Comparison of ENCODE assay signal across 11 cellular contexts in genomic region chr10:119132521-119133345, GRCh38. TPM values are rescaled to one million over a fixed set of nuclear protein-coding genes. Genes with fewer than 3 reads are reported as not detected.
DNase-seq lines count a peak whose midpoint lies in the region; ATAC-seq and TF ChIP-seq lines count a peak whose summit lies in the region.
"Had no signal": no experiment of that assay in that cellular context is flagged by ENCODE, and none has a peak within 500 bp of the region (broad histone marks: within the 10 kb centered on the region; RNA-seq: fewer than 3 reads in every experiment).

No MANE protein-coding gene starts in this region.

- H3K36me3 ChIP-seq in BLaER1 (peaks cover 71% of the 10 kb centered on the region), GM23248 (ENCODE audit: low read depth) (peaks cover 32% of the 10 kb centered on the region)

- H3K4me1 ChIP-seq in BLaER1 (peaks cover 24% of the 10 kb centered on the region), GM23248 (ENCODE audit: insufficient read depth) (peaks cover 17% of the 10 kb centered on the region)

- no peak overlapping the region for H2AFZ ChIP-seq in GM23248

- no peak for ATAC-seq in natural killer cell
- ATAC-seq in HG03159 (IDR thresholded peaks at IDR 0.05; ENCODE audit: unreplicated experiment): no peak

- peaks cover 11% of the 10 kb centered on the region for H3F3A ChIP-seq in GM23248 (ENCODE audit: insufficient read depth)

- no peaks in the 10 kb centered on the region for H3K27me3 Mint-ChIP-seq in IgD-negative memory B cell
- H3K27me3 Mint-ChIP-seq in natural killer cell (ENCODE audit: low read depth in 2 of 2): no peaks in the 10 kb centered on the region
- H3K27me3 Mint-ChIP-seq in type B pancreatic cell: no peaks in the 10 kb centered on the region

- H3K27ac Mint-ChIP-seq in IgD-negative memory B cell: peak overlapping the region in 2 of 3 donors; percentile 32 to 78
- H3K27ac Mint-ChIP-seq in natural killer cell: peak overlapping the region; percentile 94 to 96
- no peak overlapping the region for H3K27ac Mint-ChIP-seq in type B pancreatic cell

- DNase-seq in caudate nucleus (lab: John Stamatoyannopoulos, UW): peak in 15 of 61 donors; percentile 7 to 86 (median 24)
- DNase-seq in natural killer cell: no peak
- DNase-seq in GM23248: no peak
- DNase-seq in DMS53 (lab: John Stamatoyannopoulos, UW): no peak
- no peak for DNase-seq in type B pancreatic cell (ENCODE audit: extremely low spot score, unreplicated experiment)
- DNase-seq: NCI-H226 had no signal

- no peaks in the 10 kb centered on the region for H3K27me3 ChIP-seq in BLaER1
- H3K27me3 ChIP-seq in GM23248 (replicated peaks; ENCODE audit: insufficient read depth): no peaks in the 10 kb centered on the region
- H3K27me3 ChIP-seq: cardiac muscle cell had no signal

- no peaks in the 10 kb centered on the region for H3K9me3 Mint-ChIP-seq in IgD-negative memory B cell
- no peaks in the 10 kb centered on the region for H3K9me3 Mint-ChIP-seq in natural killer cell
- no peaks in the 10 kb centered on the region for H3K9me3 Mint-ChIP-seq in type B pancreatic cell

- H3K9ac ChIP-seq in BLaER1 (no peak overlapping the region; the same call in 1 of the 2 replicates), GM23248 (no peak overlapping the region)

- 90 to 95% methylated on average over 14 of the region's 14 CpGs for WGBS in GM23248 (ENCODE audit: low coverage in 1 of 2, low lambda C conversion rate in 2 of 2, missing lambda C conversion rate in 2 of 2), 2 experiments

- no peaks in the 10 kb centered on the region for H3K9me2 ChIP-seq in GM23248 (ENCODE audit: insufficient read depth)

- intact Hi-C loops in natural killer cell (cut with micrococcal nuclease): loop anchor here (5.0 kb wide), 1 partner anchor 175 kb away; no protein-coding TSS in a partner anchor

- H3K36me3 Mint-ChIP-seq in IgD-negative memory B cell (peaks cover 4% of the 10 kb centered on the region), natural killer cell (peaks cover 14% of the 10 kb centered on the region), type B pancreatic cell (peaks cover 32% of the 10 kb centered on the region)

- no peaks in the 10 kb centered on the region for H4K20me1 ChIP-seq in BLaER1
- no peaks in the 10 kb centered on the region for H4K20me1 ChIP-seq in GM23248 (ENCODE audit: insufficient read depth)

- TF ChIP-seq CTCF in natural killer cell (IDR thresholded peaks at IDR 0.05) (no peak), type B pancreatic cell (conservative IDR thresholded peaks at IDR 0.05) (no peak)

- H3K4me3 ChIP-seq in BLaER1: no peak overlapping the region
- no peak overlapping the region for H3K4me3 ChIP-seq in GM23248
- H3K4me3 ChIP-seq: cardiac muscle cell had no signal

- H3K9me3 ChIP-seq in BLaER1: no peaks in the 10 kb centered on the region
- H3K9me3 ChIP-seq in GM23248 (ENCODE audit: low read depth): no peaks in the 10 kb centered on the region
- H3K9me3 ChIP-seq: thoracic aorta had no signal

- peak overlapping the region; percentile 73 for H3K27ac ChIP-seq in BLaER1
- H3K27ac ChIP-seq in caudate nucleus (ENCODE audit: low read depth, low read length): peak overlapping the region; percentile 19
- H3K27ac ChIP-seq in GM23248: no peak overlapping the region

- in situ Hi-C loops in GM23248 (cut with MboI): no loop called here

- H3K4me1 Mint-ChIP-seq in IgD-negative memory B cell: peaks cover 8 to 20% (median 19%) of the 10 kb centered on the region in 3 donors
- peaks cover 30% of the 10 kb centered on the region in 2 donors for H3K4me1 Mint-ChIP-seq in natural killer cell
- H3K4me1 Mint-ChIP-seq in type B pancreatic cell (ENCODE audit: unreplicated experiment): peaks cover 4% of the 10 kb centered on the region

- H3K4me2 ChIP-seq in BLaER1: no peak overlapping the region
- no peak overlapping the region for H3K4me2 ChIP-seq in GM23248 (ENCODE audit: unreplicated experiment)

- H3K79me2 ChIP-seq in GM23248 (ENCODE audit: insufficient read depth): no peaks in the 10 kb centered on the region

- H3K4me3 Mint-ChIP-seq in IgD-negative memory B cell: peak overlapping the region in 3 of 4 donors; percentile 51 to 85 (median 84)
- H3K4me3 Mint-ChIP-seq in natural killer cell: peak overlapping the region; percentile 95
- H3K4me3 Mint-ChIP-seq in type B pancreatic cell: no peak overlapping the region

RNA-seq across cellular contexts. Expression of gene DENND10, which starts 28.8 kb away (rescaled TPM):
- polyA plus RNA-seq in IgD-negative memory B cell: 24.7 TPM
- 10 to 100 TPM; 24.0 to 42.4 (median 33.9) TPM for total RNA-seq in natural killer cell
- 76.1 and 91.3 TPM in 2 replicates for total RNA-seq in GM23248 (2014; rRNA removed; shearing (Covaris generic))
- polyA plus RNA-seq in GM23248 (2016; fragmentation: Nextera tagmentation; extraction: Ambion mirVana): 77.9 and 82.9 TPM in 2 replicates
- 39.4 and 42.7 TPM in 2 replicates for total RNA-seq in type B pancreatic cell (ENCODE audit: low replicate concordance)

RNA-seq across cellular contexts. Expression of gene SFXN4, which starts 32.8 kb away (rescaled TPM):
- polyA plus RNA-seq in IgD-negative memory B cell: 22.2 TPM
- total RNA-seq in natural killer cell: 10 to 100 TPM in 1 of 3 donors, 1 to 10 TPM in 2; 5.5 to 13.7 (median 8.1) TPM
- 10.7 and 13.1 TPM in 2 replicates for total RNA-seq in GM23248 (2014; rRNA removed; shearing (Covaris generic))
- polyA plus RNA-seq in GM23248 (2016; fragmentation: Nextera tagmentation; extraction: Ambion mirVana): 17.4 and 17.6 TPM in 2 replicates
- 26.8 and 40.8 TPM in 2 replicates for total RNA-seq in type B pancreatic cell (ENCODE audit: low replicate concordance)

RNA-seq across cellular contexts. Expression of gene PRDX3, which starts 45.9 kb away (rescaled TPM):
- polyA plus RNA-seq in IgD-negative memory B cell: 71.2 TPM
- total RNA-seq in natural killer cell: 10 to 100 TPM; 12.5 to 17.4 (median 15.3) TPM
- total RNA-seq in GM23248 (2014; rRNA removed; shearing (Covaris generic)): 246 TPM in 2 replicates
- 302 and 306 TPM in 2 replicates for polyA plus RNA-seq in GM23248 (2016; fragmentation: Nextera tagmentation; extraction: Ambion mirVana)
- 95.0 and 126 TPM in 2 replicates for total RNA-seq in type B pancreatic cell (ENCODE audit: low replicate concordance)

RNA-seq across cellular contexts. Expression of gene EIF3A, which starts 52.1 kb away (rescaled TPM):
- polyA plus RNA-seq in IgD-negative memory B cell (60.9 TPM), GM23248 (2016; fragmentation: Nextera tagmentation; extraction: Ambion mirVana) (74.5 and 74.9 TPM in 2 replicates)
- total RNA-seq in natural killer cell (100 to 1,000 TPM; 102 to 115 (median 110) TPM), type B pancreatic cell (ENCODE audit: low replicate concordance) (132 and 141 TPM in 2 replicates)
- 91.3 and 98.6 TPM in 2 replicates for total RNA-seq in GM23248 (2014; rRNA removed; shearing (Covaris generic))
